Comparison of ENCODE assay signal across 24 cellular contexts in the genomic region with DNA sequence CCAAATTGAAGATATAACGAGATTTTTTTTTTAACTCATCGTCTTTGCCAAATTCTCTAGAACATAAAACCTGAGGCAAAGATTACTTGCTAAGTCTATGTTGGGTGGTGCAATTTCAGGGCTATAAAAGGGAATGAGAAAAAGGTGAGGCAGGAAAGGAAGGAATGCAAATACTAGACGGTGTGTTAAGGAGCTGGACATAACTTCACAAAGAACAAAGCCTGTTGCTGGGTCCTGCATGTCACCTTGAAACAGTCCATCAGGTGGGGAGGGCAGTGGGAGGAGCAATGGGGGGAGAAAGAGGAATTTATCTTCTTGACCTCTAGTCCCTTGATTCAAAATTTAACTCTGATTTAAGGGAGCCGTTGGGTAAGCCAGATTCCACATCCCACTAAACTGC.
"Had no signal": no experiment of that assay in that cellular context is flagged by ENCODE, and none has a peak within 500 bp of the region (broad histone marks: within the 10 kb centered on the region; RNA-seq: fewer than 3 reads in every experiment).

No MANE protein-coding gene starts in this region.

- H3K4me3 ChIP-seq: dorsolateral prefrontal cortex, esophagus squamous epithelium, gastroesophageal sphincter, left ventricle myocardium inferior, spleen, testis, upper lobe of left lung had no signal

- H3K9me2 ChIP-seq: SK-N-SH had no signal

- H3K27ac ChIP-seq: dorsolateral prefrontal cortex, esophagus squamous epithelium, gastroesophageal sphincter, left ventricle myocardium inferior, spleen, testis, upper lobe of left lung, VCaP had no signal

- H3K9me3 Mint-ChIP-seq: activated T-cell treated with anti-CD3 and anti-CD28 coated beads, Interleukin-2, amount 50 U/mL, for 24 hours; activated T-helper 17 cell treated with anti-CD3 and anti-CD28 coated beads, Interleukin-2, amount 50 U/mL, for 72 hours; central memory CD8-positive, alpha-beta T cell; effector memory CD8-positive, alpha-beta T cell; memory B cell; naive B cell; neural crest cell had no signal

- H3K4me3 Mint-ChIP-seq: activated CD8-positive, alpha-beta T cell treated with anti-CD3 and anti-CD28 coated beads, Interleukin-2, amount 10 ng/mL, durations not matched to agents 7 days and 5 days; activated naive CD8-positive, alpha-beta T cell; activated T-cell treated with anti-CD3 and anti-CD28 coated beads, Interleukin-2, amount 50 U/mL, for 24 hours; activated T-helper 17 cell treated with anti-CD3 and anti-CD28 coated beads, Interleukin-2, amount 50 U/mL, for 72 hours; central memory CD8-positive, alpha-beta T cell; effector memory CD8-positive, alpha-beta T cell; memory B cell; naive B cell; neural crest cell had no signal

- H3K9ac ChIP-seq: SK-N-SH had no signal

- H3K36me3 Mint-ChIP-seq: memory B cell, naive B cell had no signal

- H3K36me3 ChIP-seq: esophagus squamous epithelium, gastroesophageal sphincter, left ventricle myocardium inferior, spleen, upper lobe of left lung had no signal

- H3K4me2 ChIP-seq: SK-N-SH had no signal

- H3K27me3 ChIP-seq: dorsolateral prefrontal cortex, esophagus squamous epithelium, gastroesophageal sphincter, spleen, testis, upper lobe of left lung had no signal

- ATAC-seq: activated CD4-positive, CD25-positive, alpha-beta regulatory T cell treated with anti-CD3 and anti-CD28 coated beads, Interleukin-2, amount 50 U/mL, for 24 hours; activated CD8-positive, alpha-beta T cell treated with anti-CD3 and anti-CD28 coated beads, Interleukin-2, amount 10 ng/mL, durations not matched to agents 7 days and 5 days; activated T-helper 17 cell treated with anti-CD3 and anti-CD28 coated beads, Interleukin-2, amount 50 U/mL, for 72 hours; effector memory CD8-positive, alpha-beta T cell; gastroesophageal sphincter had no signal

- DNase-seq: activated CD4-positive, alpha-beta T cell treated with anti-CD3 and anti-CD28 coated beads, Interleukin-2, amount 50 U/mL, for 1 hour; activated CD8-positive, alpha-beta T cell treated with anti-CD3 and anti-CD28 coated beads, Interleukin-2, amount 10 ng/mL, durations not matched to agents 7 days and 5 days; activated T-cell treated with anti-CD3 and anti-CD28 coated beads, Interleukin-2, amount 50 U/mL, for 24 hours; dorsolateral prefrontal cortex; effector memory CD8-positive, alpha-beta T cell; esophagus squamous epithelium; head of caudate nucleus; left ventricle myocardium inferior; naive B cell; occipital lobe; SK-N-SH; spleen; stimulated activated CD4-positive, alpha-beta T cell treated with anti-CD3 and anti-CD28 coated beads, Interleukin-4, amount 100 ng/mL, for 1 hour; stimulated activated naive CD4-positive, alpha-beta T cell; testis; upper lobe of left lung had no signal

- H3K27me3 Mint-ChIP-seq: activated naive CD8-positive, alpha-beta T cell; activated T-cell treated with anti-CD3 and anti-CD28 coated beads, Interleukin-2, amount 50 U/mL, for 24 hours; activated T-helper 17 cell treated with anti-CD3 and anti-CD28 coated beads, Interleukin-2, amount 50 U/mL, for 72 hours; central memory CD8-positive, alpha-beta T cell; effector memory CD8-positive, alpha-beta T cell; memory B cell; naive B cell had no signal

- H3K4me1 ChIP-seq: testis had no signal

- H3K4me1 Mint-ChIP-seq: central memory CD8-positive, alpha-beta T cell had no signal

- H3K9me3 ChIP-seq: esophagus squamous epithelium, gastroesophageal sphincter, left ventricle myocardium inferior, SK-N-SH, spleen, testis, upper lobe of left lung had no signal

- H3K27ac Mint-ChIP-seq: activated CD8-positive, alpha-beta T cell treated with anti-CD3 and anti-CD28 coated beads, Interleukin-2, amount 10 ng/mL, durations not matched to agents 7 days and 5 days; activated naive CD8-positive, alpha-beta T cell; activated T-cell treated with anti-CD3 and anti-CD28 coated beads, Interleukin-2, amount 50 U/mL, for 24 hours; activated T-helper 17 cell treated with anti-CD3 and anti-CD28 coated beads, Interleukin-2, amount 50 U/mL, for 72 hours; effector memory CD8-positive, alpha-beta T cell; memory B cell had no signal
